In genomic region chr1:151581446-151581845, GRCh38 we compare ENCODE assay signal across 19 cellular contexts. TPM values are rescaled to one million over a fixed set of nuclear protein-coding genes. Genes with fewer than 3 reads are reported as not detected.
A peak's percentile ranks its signal among the peaks of the same experiment; 100 is the strongest.
DNase-seq lines count a peak whose midpoint lies in the region; ATAC-seq, FAIRE-seq and TF ChIP-seq lines count a peak whose summit lies in the region.
"Had no signal": no experiment of that assay in that cellular context is flagged by ENCODE, and none has a peak within 500 bp of the region (broad histone marks: within the 10 kb centered on the region; RNA-seq: fewer than 3 reads in every experiment).

No MANE protein-coding gene starts in this region.

- no peak overlapping the region for H3K4me3 Mint-ChIP-seq in type B pancreatic cell
- H3K4me3 Mint-ChIP-seq in GM23338 = no peak overlapping the region
- H3K4me3 Mint-ChIP-seq: CD4-positive, alpha-beta T cell; H9 had no signal

- peak overlapping the region; percentile 83 for H3K27ac ChIP-seq in RWPE2 (ENCODE audit: poor library complexity, severe bottlenecking)
- H3K27ac ChIP-seq in parathyroid adenoma = peak overlapping the region; percentile 80
- no peak overlapping the region for H3K27ac ChIP-seq in GM23338 (ENCODE audit: low read depth)
- H3K27ac ChIP-seq: A549, C4-2B had no signal

- H3K9ac ChIP-seq in parathyroid adenoma = no peak overlapping the region

- H3K27me3 ChIP-seq in RWPE2 (ENCODE audit: insufficient read depth, poor library complexity, severe bottlenecking) = no peaks in the 10 kb centered on the region
- H3K27me3 ChIP-seq in parathyroid adenoma (ENCODE audit: control insufficient read depth, insufficient read depth, low read length) = no peaks in the 10 kb centered on the region
- H3K27me3 ChIP-seq in GM23338 (ENCODE audit: insufficient read depth) = no peaks in the 10 kb centered on the region

- H3K9me3 ChIP-seq in RWPE2 (ENCODE audit: severe bottlenecking) = no peaks in the 10 kb centered on the region
- H3K9me3 ChIP-seq in parathyroid adenoma (ENCODE audit: control insufficient read depth, low read length) = no peaks in the 10 kb centered on the region
- H3K9me3 ChIP-seq: A549, Caco-2 had no signal

- H3K4me2 ChIP-seq in parathyroid adenoma (ENCODE audit: low read length) = no peak overlapping the region
- H3K4me2 ChIP-seq in GM23338 = no peak overlapping the region
- H3K4me2 ChIP-seq: A549 had no signal

- H3K79me2 ChIP-seq in parathyroid adenoma (no peaks in the 10 kb centered on the region), GM23338 (replicated peaks; ENCODE audit: insufficient read depth) (no peaks in the 10 kb centered on the region)

- DNase-seq in RWPE2 (ENCODE audit: low spot score) = no peak
- DNase-seq in myocyte (ENCODE audit: low read depth) = peak; percentile 55
- no peak for DNase-seq in type B pancreatic cell (ENCODE audit: extremely low spot score, unreplicated experiment)
- DNase-seq in GM23338 (ENCODE audit: low spot score) = no peak
- no peak for DNase-seq in stimulated activated CD4-positive, alpha-beta T cell treated with anti-CD3 and anti-CD28 coated beads, Interleukin-2, amount 100 ng/mL, for 48 hours
- no peak for DNase-seq in GM19239 (ENCODE audit: insufficient read length, low spot score)
- DNase-seq: AML-193; Caco-2; CD4-positive, alpha-beta T cell; H9; IMR-90 had no signal

- ATAC-seq in RWPE2 (ENCODE audit: low read depth) (no peak), GM23338 (no peak)

- H3K27ac Mint-ChIP-seq in type B pancreatic cell (peak overlapping the region; percentile 90), GM23338 (no peak overlapping the region)
- H3K27ac Mint-ChIP-seq: CD4-positive, alpha-beta T cell; H9 had no signal

- no peaks in the 10 kb centered on the region for H3K9me3 Mint-ChIP-seq in type B pancreatic cell
- no peaks in the 10 kb centered on the region for H3K9me3 Mint-ChIP-seq in GM23338
- H3K9me3 Mint-ChIP-seq: CD4-positive, alpha-beta T cell; H9 had no signal

- FAIRE-seq in GM19239 (lab: Jason Lieb, UNC) = no peak
- FAIRE-seq: A549, D721Med, G401.6, GM12892, H1, HTR-8/SVneo had no signal

- H3K4me3 ChIP-seq in RWPE2 (ENCODE audit: severe bottlenecking) (no peak overlapping the region), parathyroid adenoma (ENCODE audit: low read depth, low read length) (no peak overlapping the region), GM23338 (no peak overlapping the region)
- H3K4me3 ChIP-seq: A549 had no signal

- no peaks in the 10 kb centered on the region for H3K27me3 Mint-ChIP-seq in type B pancreatic cell
- peaks cover 2% of the 10 kb centered on the region for H3K27me3 Mint-ChIP-seq in GM23338 (ENCODE audit: insufficient read depth, low read depth, poor library complexity)
- H3K27me3 Mint-ChIP-seq: CD4-positive, alpha-beta T cell had no signal

- peaks cover 15% of the 10 kb centered on the region for H3K36me3 Mint-ChIP-seq in type B pancreatic cell
- H3K36me3 Mint-ChIP-seq in GM23338 (ENCODE audit: low read depth) = peaks cover 8% of the 10 kb centered on the region; the same call in 1 of the 3 replicates

- H2AFZ ChIP-seq in parathyroid adenoma = no peak overlapping the region
- no peak overlapping the region for H2AFZ ChIP-seq in GM23338

- no peaks in the 10 kb centered on the region for H4K20me1 ChIP-seq in GM23338 (replicated peaks; ENCODE audit: insufficient read depth)

- H3K4me1 ChIP-seq in RWPE2 (ENCODE audit: insufficient read depth, poor library complexity, severe bottlenecking) (peaks cover 40% of the 10 kb centered on the region), parathyroid adenoma (peaks cover 13% of the 10 kb centered on the region), GM23338 (ENCODE audit: insufficient read depth) (no peaks in the 10 kb centered on the region)

- TF ChIP-seq CTCF in RWPE2 (IDR thresholded peaks at IDR 0.05; ENCODE audit: poor library complexity, severe bottlenecking) = no peak
- no peak for TF ChIP-seq CTCF in parathyroid adenoma (IDR thresholded peaks at IDR 0.05)
- TF ChIP-seq CTCF in type B pancreatic cell (conservative IDR thresholded peaks at IDR 0.05) = no peak
- no peak for TF ChIP-seq CTCF in GM23338 (conservative IDR thresholded peaks at IDR 0.05; ENCODE audit: low read depth in 2 of 2)

- H3F3A ChIP-seq in GM23338 (replicated peaks; ENCODE audit: low read depth) = no peaks in the 10 kb centered on the region

- H3K4me1 Mint-ChIP-seq in type B pancreatic cell (ENCODE audit: unreplicated experiment) = peaks cover 18% of the 10 kb centered on the region
- peaks cover 10% of the 10 kb centered on the region; the same call in 2 of the 3 replicates for H3K4me1 Mint-ChIP-seq in GM23338

- H3K9me2 ChIP-seq in GM23338 (ENCODE audit: insufficient read depth) = no peaks in the 10 kb centered on the region

- H3K36me3 ChIP-seq in RWPE2 (ENCODE audit: low read depth) (peaks cover 68% of the 10 kb centered on the region), parathyroid adenoma (ENCODE audit: control insufficient read depth, insufficient read depth, low read length) (no peaks in the 10 kb centered on the region), GM23338 (ENCODE audit: insufficient read depth) (peaks cover 6% of the 10 kb centered on the region; the same call in 1 of the 2 replicates)

TF ChIP-seq in GM23338, 12 proteins besides CTCF, POLR2A, EP300 and RAD21 (continues in another document):
- TF ChIP-seq EZH2 (IDR thresholded peaks at IDR 0.05; ENCODE audit: low read depth, unreplicated experiment) (no peak), JUNB (IDR thresholded peaks at IDR 0.05; ENCODE audit: unreplicated experiment) (no peak), ZNF331 (CRISPR knock-in tag; IDR thresholded peaks at IDR 0.05; ENCODE audit: low read depth) (no peak), NANOG (IDR thresholded peaks at IDR 0.05; ENCODE audit: borderline replicate concordance) (no peak)
- TF ChIP-seq, protein P1, sequence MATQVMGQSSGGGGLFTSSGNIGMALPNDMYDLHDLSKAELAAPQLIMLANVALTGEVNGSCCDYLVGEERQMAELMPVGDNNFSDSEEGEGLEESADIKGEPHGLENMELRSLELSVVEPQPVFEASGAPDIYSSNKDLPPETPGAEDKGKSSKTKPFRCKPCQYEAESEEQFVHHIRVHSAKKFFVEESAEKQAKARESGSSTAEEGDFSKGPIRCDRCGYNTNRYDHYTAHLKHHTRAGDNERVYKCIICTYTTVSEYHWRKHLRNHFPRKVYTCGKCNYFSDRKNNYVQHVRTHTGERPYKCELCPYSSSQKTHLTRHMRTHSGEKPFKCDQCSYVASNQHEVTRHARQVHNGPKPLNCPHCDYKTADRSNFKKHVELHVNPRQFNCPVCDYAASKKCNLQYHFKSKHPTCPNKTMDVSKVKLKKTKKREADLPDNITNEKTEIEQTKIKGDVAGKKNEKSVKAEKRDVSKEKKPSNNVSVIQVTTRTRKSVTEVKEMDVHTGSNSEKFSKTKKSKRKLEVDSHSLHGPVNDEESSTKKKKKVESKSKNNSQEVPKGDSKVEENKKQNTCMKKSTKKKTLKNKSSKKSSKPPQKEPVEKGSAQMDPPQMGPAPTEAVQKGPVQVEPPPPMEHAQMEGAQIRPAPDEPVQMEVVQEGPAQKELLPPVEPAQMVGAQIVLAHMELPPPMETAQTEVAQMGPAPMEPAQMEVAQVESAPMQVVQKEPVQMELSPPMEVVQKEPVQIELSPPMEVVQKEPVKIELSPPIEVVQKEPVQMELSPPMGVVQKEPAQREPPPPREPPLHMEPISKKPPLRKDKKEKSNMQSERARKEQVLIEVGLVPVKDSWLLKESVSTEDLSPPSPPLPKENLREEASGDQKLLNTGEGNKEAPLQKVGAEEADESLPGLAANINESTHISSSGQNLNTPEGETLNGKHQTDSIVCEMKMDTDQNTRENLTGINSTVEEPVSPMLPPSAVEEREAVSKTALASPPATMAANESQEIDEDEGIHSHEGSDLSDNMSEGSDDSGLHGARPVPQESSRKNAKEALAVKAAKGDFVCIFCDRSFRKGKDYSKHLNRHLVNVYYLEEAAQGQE (IDR thresholded peaks at IDR 0.05; ENCODE audit: unreplicated experiment) = no peak
- TF ChIP-seq, protein P2, sequence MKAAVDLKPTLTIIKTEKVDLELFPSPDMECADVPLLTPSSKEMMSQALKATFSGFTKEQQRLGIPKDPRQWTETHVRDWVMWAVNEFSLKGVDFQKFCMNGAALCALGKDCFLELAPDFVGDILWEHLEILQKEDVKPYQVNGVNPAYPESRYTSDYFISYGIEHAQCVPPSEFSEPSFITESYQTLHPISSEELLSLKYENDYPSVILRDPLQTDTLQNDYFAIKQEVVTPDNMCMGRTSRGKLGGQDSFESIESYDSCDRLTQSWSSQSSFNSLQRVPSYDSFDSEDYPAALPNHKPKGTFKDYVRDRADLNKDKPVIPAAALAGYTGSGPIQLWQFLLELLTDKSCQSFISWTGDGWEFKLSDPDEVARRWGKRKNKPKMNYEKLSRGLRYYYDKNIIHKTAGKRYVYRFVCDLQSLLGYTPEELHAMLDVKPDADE (IDR thresholded peaks at IDR 0.05) = no peak

RNA-seq across cellular contexts. Expression of gene SNX27, which starts 30.4 kb away (rescaled TPM):
- total RNA-seq in myocyte (27.9 and 29.6 TPM in 2 replicates), type B pancreatic cell (ENCODE audit: low replicate concordance) (33.1 and 40.7 TPM in 2 replicates)
- polyA plus RNA-seq in myocyte (2012) = 17.3 TPM
- total RNA-seq in GM23338 (2014; rRNA removed; shearing (Covaris generic)) = 58.6 and 59.7 TPM in 2 replicates
- 34.0 and 40.6 TPM in 2 replicates for polyA plus RNA-seq in GM23338 (2016; fragmentation: Nextera tagmentation; extraction: Ambion mirVana)

RNA-seq across cellular contexts. Expression of gene TUFT1, which starts 41.3 kb away (rescaled TPM):
- total RNA-seq in myocyte = 31.4 and 45.5 TPM in 2 replicates
- polyA plus RNA-seq in myocyte (2012) = 48.0 TPM
- total RNA-seq in type B pancreatic cell (ENCODE audit: low replicate concordance) = 15.5 and 34.7 TPM in 2 replicates
- 10.4 and 11.9 TPM in 2 replicates for total RNA-seq in GM23338 (2014; rRNA removed; shearing (Covaris generic))
- polyA plus RNA-seq in GM23338 (2016; fragmentation: Nextera tagmentation; extraction: Ambion mirVana) = 5.6 and 6.0 TPM in 2 replicates
